ENCODE assay signal across 1 cellular context in the genomic region with DNA sequence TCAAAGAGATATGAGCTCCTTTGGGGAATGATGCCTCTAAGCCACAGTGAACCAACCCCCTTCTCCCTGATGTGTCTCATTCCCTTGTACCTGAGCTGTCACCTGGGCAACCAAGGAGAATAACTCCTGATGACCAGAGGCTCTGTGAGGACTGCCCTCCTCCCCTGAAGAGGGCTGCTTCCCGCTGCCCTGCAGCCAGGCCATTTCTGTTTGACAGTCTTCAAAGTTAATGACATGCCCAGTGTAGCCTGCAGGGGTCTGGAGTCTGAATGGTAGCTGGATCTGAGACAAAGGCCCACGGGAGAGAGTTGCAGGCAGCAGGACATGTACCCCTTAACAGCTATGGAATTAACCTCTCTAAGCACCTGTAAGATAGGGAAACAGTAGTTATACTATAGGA.
TF ChIP-seq lines count a peak whose summit lies in the region.

No MANE protein-coding gene starts in this region.

TF ChIP-seq in GM12878, 131 proteins besides CTCF, POLR2A, EP300 and RAD21:
- TF ChIP-seq, protein P1, sequence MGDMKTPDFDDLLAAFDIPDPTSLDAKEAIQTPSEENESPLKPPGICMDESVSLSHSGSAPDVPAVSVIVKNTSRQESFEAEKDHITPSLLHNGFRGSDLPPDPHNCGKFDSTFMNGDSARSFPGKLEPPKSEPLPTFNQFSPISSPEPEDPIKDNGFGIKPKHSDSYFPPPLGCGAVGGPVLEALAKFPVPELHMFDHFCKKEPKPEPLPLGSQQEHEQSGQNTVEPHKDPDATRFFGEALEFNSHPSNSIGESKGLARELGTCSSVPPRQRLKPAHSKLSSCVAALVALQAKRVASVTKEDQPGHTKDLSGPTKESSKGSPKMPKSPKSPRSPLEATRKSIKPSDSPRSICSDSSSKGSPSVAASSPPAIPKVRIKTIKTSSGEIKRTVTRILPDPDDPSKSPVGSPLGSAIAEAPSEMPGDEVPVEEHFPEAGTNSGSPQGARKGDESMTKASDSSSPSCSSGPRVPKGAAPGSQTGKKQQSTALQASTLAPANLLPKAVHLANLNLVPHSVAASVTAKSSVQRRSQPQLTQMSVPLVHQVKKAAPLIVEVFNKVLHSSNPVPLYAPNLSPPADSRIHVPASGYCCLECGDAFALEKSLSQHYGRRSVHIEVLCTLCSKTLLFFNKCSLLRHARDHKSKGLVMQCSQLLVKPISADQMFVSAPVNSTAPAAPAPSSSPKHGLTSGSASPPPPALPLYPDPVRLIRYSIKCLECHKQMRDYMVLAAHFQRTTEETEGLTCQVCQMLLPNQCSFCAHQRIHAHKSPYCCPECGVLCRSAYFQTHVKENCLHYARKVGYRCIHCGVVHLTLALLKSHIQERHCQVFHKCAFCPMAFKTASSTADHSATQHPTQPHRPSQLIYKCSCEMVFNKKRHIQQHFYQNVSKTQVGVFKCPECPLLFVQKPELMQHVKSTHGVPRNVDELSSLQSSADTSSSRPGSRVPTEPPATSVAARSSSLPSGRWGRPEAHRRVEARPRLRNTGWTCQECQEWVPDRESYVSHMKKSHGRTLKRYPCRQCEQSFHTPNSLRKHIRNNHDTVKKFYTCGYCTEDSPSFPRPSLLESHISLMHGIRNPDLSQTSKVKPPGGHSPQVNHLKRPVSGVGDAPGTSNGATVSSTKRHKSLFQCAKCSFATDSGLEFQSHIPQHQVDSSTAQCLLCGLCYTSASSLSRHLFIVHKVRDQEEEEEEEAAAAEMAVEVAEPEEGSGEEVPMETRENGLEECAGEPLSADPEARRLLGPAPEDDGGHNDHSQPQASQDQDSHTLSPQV (IDR thresholded peaks at IDR 0.05), result no peak
- TF ChIP-seq, protein P2, sequence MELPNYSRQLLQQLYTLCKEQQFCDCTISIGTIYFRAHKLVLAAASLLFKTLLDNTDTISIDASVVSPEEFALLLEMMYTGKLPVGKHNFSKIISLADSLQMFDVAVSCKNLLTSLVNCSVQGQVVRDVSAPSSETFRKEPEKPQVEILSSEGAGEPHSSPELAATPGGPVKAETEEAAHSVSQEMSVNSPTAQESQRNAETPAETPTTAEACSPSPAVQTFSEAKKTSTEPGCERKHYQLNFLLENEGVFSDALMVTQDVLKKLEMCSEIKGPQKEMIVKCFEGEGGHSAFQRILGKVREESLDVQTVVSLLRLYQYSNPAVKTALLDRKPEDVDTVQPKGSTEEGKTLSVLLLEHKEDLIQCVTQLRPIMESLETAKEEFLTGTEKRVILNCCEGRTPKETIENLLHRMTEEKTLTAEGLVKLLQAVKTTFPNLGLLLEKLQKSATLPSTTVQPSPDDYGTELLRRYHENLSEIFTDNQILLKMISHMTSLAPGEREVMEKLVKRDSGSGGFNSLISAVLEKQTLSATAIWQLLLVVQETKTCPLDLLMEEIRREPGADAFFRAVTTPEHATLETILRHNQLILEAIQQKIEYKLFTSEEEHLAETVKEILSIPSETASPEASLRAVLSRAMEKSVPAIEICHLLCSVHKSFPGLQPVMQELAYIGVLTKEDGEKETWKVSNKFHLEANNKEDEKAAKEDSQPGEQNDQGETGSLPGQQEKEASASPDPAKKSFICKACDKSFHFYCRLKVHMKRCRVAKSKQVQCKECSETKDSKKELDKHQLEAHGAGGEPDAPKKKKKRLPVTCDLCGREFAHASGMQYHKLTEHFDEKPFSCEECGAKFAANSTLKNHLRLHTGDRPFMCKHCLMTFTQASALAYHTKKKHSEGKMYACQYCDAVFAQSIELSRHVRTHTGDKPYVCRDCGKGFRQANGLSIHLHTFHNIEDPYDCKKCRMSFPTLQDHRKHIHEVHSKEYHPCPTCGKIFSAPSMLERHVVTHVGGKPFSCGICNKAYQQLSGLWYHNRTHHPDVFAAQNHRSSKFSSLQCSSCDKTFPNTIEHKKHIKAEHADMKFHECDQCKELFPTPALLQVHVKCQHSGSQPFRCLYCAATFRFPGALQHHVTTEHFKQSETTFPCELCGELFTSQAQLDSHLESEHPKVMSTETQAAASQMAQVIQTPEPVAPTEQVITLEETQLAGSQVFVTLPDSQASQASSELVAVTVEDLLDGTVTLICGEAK (IDR thresholded peaks at IDR 0.05; ENCODE audit: borderline replicate concordance), result no peak
- TF ChIP-seq EED (IDR thresholded peaks at IDR 0.05; ENCODE audit: low read depth) (no peak), ZNF274 (IDR thresholded peaks at IDR 0.05; ENCODE audit: insufficient read depth, insufficient read length) (no peak), BACH1 (IDR thresholded peaks at IDR 0.05; ENCODE audit: borderline replicate concordance) (no peak), FOXM1 (IDR thresholded peaks at IDR 0.05; ENCODE audit: low read depth, low read length) (no peak)
- TF ChIP-seq, protein P3, sequence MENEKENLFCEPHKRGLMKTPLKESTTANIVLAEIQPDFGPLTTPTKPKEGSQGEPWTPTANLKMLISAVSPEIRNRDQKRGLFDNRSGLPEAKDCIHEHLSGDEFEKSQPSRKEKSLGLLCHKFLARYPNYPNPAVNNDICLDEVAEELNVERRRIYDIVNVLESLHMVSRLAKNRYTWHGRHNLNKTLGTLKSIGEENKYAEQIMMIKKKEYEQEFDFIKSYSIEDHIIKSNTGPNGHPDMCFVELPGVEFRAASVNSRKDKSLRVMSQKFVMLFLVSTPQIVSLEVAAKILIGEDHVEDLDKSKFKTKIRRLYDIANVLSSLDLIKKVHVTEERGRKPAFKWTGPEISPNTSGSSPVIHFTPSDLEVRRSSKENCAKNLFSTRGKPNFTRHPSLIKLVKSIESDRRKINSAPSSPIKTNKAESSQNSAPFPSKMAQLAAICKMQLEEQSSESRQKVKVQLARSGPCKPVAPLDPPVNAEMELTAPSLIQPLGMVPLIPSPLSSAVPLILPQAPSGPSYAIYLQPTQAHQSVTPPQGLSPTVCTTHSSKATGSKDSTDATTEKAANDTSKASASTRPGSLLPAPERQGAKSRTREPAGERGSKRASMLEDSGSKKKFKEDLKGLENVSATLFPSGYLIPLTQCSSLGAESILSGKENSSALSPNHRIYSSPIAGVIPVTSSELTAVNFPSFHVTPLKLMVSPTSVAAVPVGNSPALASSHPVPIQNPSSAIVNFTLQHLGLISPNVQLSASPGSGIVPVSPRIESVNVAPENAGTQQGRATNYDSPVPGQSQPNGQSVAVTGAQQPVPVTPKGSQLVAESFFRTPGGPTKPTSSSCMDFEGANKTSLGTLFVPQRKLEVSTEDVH (IDR thresholded peaks at IDR 0.05; ENCODE audit: low read depth, partially characterized antibody), result no peak
- TF ChIP-seq, protein P4, sequence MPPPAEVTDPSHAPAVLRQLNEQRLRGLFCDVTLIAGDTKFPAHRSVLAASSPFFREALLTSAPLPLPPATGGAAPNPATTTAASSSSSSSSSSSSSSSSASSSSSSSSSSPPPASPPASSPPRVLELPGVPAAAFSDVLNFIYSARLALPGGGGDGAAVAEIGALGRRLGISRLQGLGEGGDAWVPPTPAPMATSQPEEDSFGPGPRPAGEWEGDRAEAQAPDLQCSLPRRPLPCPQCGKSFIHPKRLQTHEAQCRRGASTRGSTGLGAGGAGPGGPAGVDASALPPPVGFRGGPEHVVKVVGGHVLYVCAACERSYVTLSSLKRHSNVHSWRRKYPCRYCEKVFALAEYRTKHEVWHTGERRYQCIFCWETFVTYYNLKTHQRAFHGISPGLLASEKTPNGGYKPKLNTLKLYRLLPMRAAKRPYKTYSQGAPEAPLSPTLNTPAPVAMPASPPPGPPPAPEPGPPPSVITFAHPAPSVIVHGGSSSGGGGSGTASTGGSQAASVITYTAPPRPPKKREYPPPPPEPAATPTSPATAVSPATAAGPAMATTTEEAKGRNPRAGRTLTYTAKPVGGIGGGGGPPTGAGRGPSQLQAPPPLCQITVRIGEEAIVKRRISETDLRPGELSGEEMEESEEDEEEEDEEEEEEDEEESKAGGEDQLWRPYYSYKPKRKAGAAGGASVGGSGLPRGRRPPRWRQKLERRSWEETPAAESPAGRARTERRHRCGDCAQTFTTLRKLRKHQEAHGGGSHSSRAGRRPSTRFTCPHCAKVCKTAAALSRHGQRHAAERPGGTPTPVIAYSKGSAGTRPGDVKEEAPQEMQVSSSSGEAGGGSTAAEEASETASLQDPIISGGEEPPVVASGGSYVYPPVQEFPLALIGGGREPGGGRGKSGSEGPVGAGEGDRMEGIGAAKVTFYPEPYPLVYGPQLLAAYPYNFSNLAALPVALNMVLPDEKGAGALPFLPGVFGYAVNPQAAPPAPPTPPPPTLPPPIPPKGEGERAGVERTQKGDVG (CRISPR knock-in tag; IDR thresholded peaks at IDR 0.05), result no peak
- TF ChIP-seq, protein P5, sequence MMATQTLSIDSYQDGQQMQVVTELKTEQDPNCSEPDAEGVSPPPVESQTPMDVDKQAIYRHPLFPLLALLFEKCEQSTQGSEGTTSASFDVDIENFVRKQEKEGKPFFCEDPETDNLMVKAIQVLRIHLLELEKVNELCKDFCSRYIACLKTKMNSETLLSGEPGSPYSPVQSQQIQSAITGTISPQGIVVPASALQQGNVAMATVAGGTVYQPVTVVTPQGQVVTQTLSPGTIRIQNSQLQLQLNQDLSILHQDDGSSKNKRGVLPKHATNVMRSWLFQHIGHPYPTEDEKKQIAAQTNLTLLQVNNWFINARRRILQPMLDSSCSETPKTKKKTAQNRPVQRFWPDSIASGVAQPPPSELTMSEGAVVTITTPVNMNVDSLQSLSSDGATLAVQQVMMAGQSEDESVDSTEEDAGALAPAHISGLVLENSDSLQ (IDR thresholded peaks at IDR 0.05), result no peak
